ENCODE assay signal across 1 cellular context in genomic region chr12:120159509-120160237, GRCh38.
TF ChIP-seq lines count a peak whose summit lies in the region.

No MANE protein-coding gene starts in this region.

TF ChIP-seq in HepG2, 621 proteins besides CTCF, POLR2A, EP300 and RAD21:
- no peak for TF ChIP-seq HMG20A (CRISPR knock-in tag; IDR thresholded peaks at IDR 0.05; ENCODE audit: borderline replicate concordance)
- TF ChIP-seq ZNF768 (CRISPR knock-in tag; IDR thresholded peaks at IDR 0.05), result peak; percentile 14; the same call in 1 of the 2 replicates
- no peak for TF ChIP-seq ATF2 (CRISPR knock-in tag; IDR thresholded peaks at IDR 0.05)
- peak; percentile 38 for TF ChIP-seq AGO2 (optimal IDR thresholded peaks at IDR 0.05; ENCODE audit: low read depth, low read length)
